Comparison of ENCODE assay signal across 8 cellular contexts in the genomic region with DNA sequence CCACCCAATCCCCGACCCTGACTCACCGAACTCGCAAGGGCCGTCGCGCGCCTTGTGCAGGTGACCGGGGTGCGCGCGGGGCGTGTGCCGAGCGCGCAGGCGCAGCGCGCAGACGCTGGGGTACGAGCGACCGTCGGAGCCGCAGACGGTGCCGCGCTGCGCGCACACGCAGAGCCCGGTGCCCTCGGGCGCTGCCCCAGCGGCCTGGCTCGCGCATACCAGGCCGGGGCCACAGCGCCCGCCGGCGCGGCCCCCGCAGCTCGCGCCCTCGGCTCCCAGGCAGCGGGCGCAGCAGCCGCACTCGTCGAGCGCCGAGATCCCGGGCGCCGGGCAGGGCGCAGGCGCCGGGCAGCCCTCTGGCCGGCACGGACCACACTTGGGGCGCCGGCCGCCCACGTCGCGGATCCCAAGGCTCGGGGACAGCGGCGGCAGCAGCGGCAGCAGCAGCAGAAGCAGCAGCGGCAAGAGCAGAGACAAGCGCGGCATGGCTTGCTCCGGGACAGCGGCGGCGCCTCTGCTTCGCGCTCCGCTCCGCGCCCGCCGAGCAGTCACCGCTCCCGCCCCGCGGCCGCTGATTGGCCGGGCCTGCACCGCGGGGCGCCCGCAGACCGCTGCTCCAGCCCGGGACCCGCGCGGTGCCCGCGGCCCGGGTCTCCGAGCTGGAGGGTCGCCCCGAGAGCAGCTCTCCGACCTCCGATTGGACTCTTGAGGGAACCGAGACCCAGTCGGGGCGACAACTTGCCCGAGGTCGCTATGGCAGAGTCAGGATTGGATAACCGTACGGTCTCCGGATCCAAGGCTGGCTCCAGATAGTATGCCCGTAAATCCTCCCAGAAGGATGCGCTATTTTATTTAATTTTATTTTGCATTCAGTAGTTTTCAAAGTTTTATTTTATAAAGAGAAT. TPM values are rescaled to one million over a fixed set of nuclear protein-coding genes. Genes with fewer than 3 reads are reported as not detected.
DNase-seq lines count a peak whose midpoint lies in the region; ATAC-seq and TF ChIP-seq lines count a peak whose summit lies in the region.

A gene with protein sequence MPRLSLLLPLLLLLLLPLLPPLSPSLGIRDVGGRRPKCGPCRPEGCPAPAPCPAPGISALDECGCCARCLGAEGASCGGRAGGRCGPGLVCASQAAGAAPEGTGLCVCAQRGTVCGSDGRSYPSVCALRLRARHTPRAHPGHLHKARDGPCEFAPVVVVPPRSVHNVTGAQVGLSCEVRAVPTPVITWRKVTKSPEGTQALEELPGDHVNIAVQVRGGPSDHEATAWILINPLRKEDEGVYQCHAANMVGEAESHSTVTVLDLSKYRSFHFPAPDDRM (minus strand): TSS at position 516 of the 905 bp plus-strand sequence. CDS start 30 bp downstream, at position 486.

- no peaks in the 10 kb centered on the region for H3K4me1 ChIP-seq in CD8-positive, alpha-beta memory T cell (ENCODE audit: insufficient read depth, low read length)
- H3K4me1 ChIP-seq in SJCRH30 (peaks cover 7% of the 10 kb centered on the region; the same call in 1 of the 2 replicates), foreskin keratinocyte (no peaks in the 10 kb centered on the region), neuronal stem cell (ENCODE audit: control insufficient read depth in 2 of 2, insufficient read depth in 1 of 2, low read depth in 1 of 2, low read length in 2 of 2) (peaks cover 24 to 33% of the 10 kb centered on the region in 2 donors)

- no peaks in the 10 kb centered on the region for H3K36me3 Mint-ChIP-seq in CD8-positive, alpha-beta memory T cell

- no peak within 1 kb of the TSS for H3K27ac ChIP-seq in CD8-positive, alpha-beta memory T cell (ENCODE audit: low read depth, low read length)
- H3K27ac ChIP-seq in SJCRH30, result no peak within 1 kb of the TSS; the same call in 1 of the 2 replicates
- H3K27ac ChIP-seq in foreskin keratinocyte, result no peak within 1 kb of the TSS
- H3K27ac ChIP-seq in neuronal stem cell (replicated peaks; ENCODE audit: low read length), result no peak within 1 kb of the TSS

- peak within 1 kb of the TSS in 4 of 7 donors; percentile 11 to 64 (median 36) for H3K4me3 Mint-ChIP-seq in CD8-positive, alpha-beta memory T cell

- H2BK12ac ChIP-seq in neuronal stem cell (ENCODE audit: low read length), result no peak within 1 kb of the TSS

- ATAC-seq in foreskin keratinocyte, result peak; percentile 67
- ATAC-seq in HG03460 (IDR thresholded peaks at IDR 0.05; ENCODE audit: unreplicated experiment), result no peak
- no peak for ATAC-seq in HG02610 (IDR thresholded peaks at IDR 0.05; ENCODE audit: unreplicated experiment)
- no peak for ATAC-seq in GM21529 (IDR thresholded peaks at IDR 0.05; ENCODE audit: unreplicated experiment)

- no peak within 1 kb of the TSS for H4K8ac ChIP-seq in neuronal stem cell (ENCODE audit: low read depth, low read length)

- H2AK5ac ChIP-seq in neuronal stem cell (ENCODE audit: low read depth, low read length), result no peak within 1 kb of the TSS

- POLR2A ChIA-PET in CD8-positive, alpha-beta memory T cell (lab: Charles Lee), result no interaction called here

- no peaks in the 10 kb centered on the region for H3K9me3 Mint-ChIP-seq in CD8-positive, alpha-beta memory T cell

- CTCF ChIA-PET in CD8-positive, alpha-beta memory T cell (lab: Charles Lee), result no interaction called here

- H2BK15ac ChIP-seq in neuronal stem cell (ENCODE audit: low read length), result peak within 1 kb of the TSS; percentile 52

- peak within 1 kb of the TSS; percentile 89 for H3K4me2 ChIP-seq in neuronal stem cell (ENCODE audit: insufficient read depth, low read length, poor library complexity, severe bottlenecking)

- H3K4ac ChIP-seq in neuronal stem cell (ENCODE audit: low read length), result no peak within 1 kb of the TSS

- H3K4me3 ChIP-seq in CD8-positive, alpha-beta memory T cell (ENCODE audit: low read length), result no peak within 1 kb of the TSS
- H3K4me3 ChIP-seq in SJCRH30 (peak within 1 kb of the TSS; percentile 70), neuronal stem cell (ENCODE audit: low read length in 2 of 2) (peak within 1 kb of the TSS; percentile 81 to 84)

- H2AFZ ChIP-seq in neuronal stem cell (ENCODE audit: low read length), result peak within 1 kb of the TSS; percentile 95

- no peaks in the 10 kb centered on the region for H3K79me1 ChIP-seq in neuronal stem cell (ENCODE audit: low read depth, low read length)

- H3K4me1 Mint-ChIP-seq in CD8-positive, alpha-beta memory T cell, result peaks cover 2 to 12% (median 6%) of the 10 kb centered on the region in 3 donors

- TF ChIP-seq CTCF in GM20000 (IDR thresholded peaks at IDR 0.05; ENCODE audit: extremely low read depth, missing control alignments) (no peak), foreskin keratinocyte (conservative IDR thresholded peaks at IDR 0.05) (no peak)

- H4K91ac ChIP-seq in neuronal stem cell (ENCODE audit: low read depth, low read length, poor library complexity), result no peak within 1 kb of the TSS

- no CpG with 5 or more reads among the region's 118 CpGs for WGBS in neuronal stem cell (ENCODE audit: extremely low coverage in 2 of 2, insufficient read length in 2 of 2, insufficient replicate concordance in 1 of 2), 2 donors

- DNase-seq in CD8-positive, alpha-beta memory T cell, result no peak
- DNase-seq in GM20000 (ENCODE audit: low spot score) (peak; percentile 62), SJCRH30 (peak in 1 of 2 experiments; percentile 40), foreskin keratinocyte (no peak), neuronal stem cell (ENCODE audit: low spot score) (peak; percentile 51)

- H3K14ac ChIP-seq in neuronal stem cell (ENCODE audit: low read length), result no peak within 1 kb of the TSS

- H3K27me3 Mint-ChIP-seq in CD8-positive, alpha-beta memory T cell, result peaks cover 27 to 55% of the 10 kb centered on the region in 2 donors

- no peak within 1 kb of the TSS for H2BK120ac ChIP-seq in neuronal stem cell (ENCODE audit: low read depth, low read length)

- no peaks in the 10 kb centered on the region for H3K27me3 ChIP-seq in CD8-positive, alpha-beta memory T cell (ENCODE audit: insufficient read depth, low read length, poor library complexity, severe bottlenecking)
- H3K27me3 ChIP-seq in SJCRH30, result no peaks in the 10 kb centered on the region
- peaks cover 72% of the 10 kb centered on the region for H3K27me3 ChIP-seq in foreskin keratinocyte
- peaks cover 0 to 17% (median 0%) of the 10 kb centered on the region in 3 experiments for H3K27me3 ChIP-seq in neuronal stem cell (ENCODE audit: control insufficient read depth in 3 of 3, insufficient read depth in 3 of 3, low read depth in 1 of 3, low read length in 3 of 3)

- no peak within 1 kb of the TSS for H2BK5ac ChIP-seq in neuronal stem cell (ENCODE audit: low read length)

- H3K9ac ChIP-seq in neuronal stem cell (ENCODE audit: low read depth, low read length, poor library complexity), result peak within 1 kb of the TSS; percentile 88

- no peak within 1 kb of the TSS for H3K23ac ChIP-seq in neuronal stem cell (ENCODE audit: low read depth, low read length, poor library complexity)

- H3K27ac Mint-ChIP-seq in CD8-positive, alpha-beta memory T cell, result no peak within 1 kb of the TSS

- peak within 1 kb of the TSS; percentile 93 for H3K18ac ChIP-seq in neuronal stem cell (ENCODE audit: low read length)

- H3K9me3 ChIP-seq in CD8-positive, alpha-beta memory T cell (ENCODE audit: low read length), result no peaks in the 10 kb centered on the region
- no peaks in the 10 kb centered on the region for H3K9me3 ChIP-seq in SJCRH30 (replicated peaks)
- H3K9me3 ChIP-seq in neuronal stem cell (replicated peaks in 1 of 2; ENCODE audit: control insufficient read depth in 2 of 2, insufficient read depth in 1 of 2, low read depth in 1 of 2, low read length in 2 of 2), result no peaks in the 10 kb centered on the region

- H3K36me3 ChIP-seq in CD8-positive, alpha-beta memory T cell (ENCODE audit: insufficient read depth, low read length), result no peaks in the 10 kb centered on the region
- H3K36me3 ChIP-seq in SJCRH30 (no peaks in the 10 kb centered on the region), neuronal stem cell (replicated peaks in 1 of 2; ENCODE audit: control insufficient read depth in 2 of 2, insufficient read depth in 2 of 2, low read length in 2 of 2) (peaks cover 0 to 16% of the 10 kb centered on the region in 2 donors)

RNA-seq across cellular contexts. Expression of the gene that starts here (rescaled TPM):
- total RNA-seq in CD8-positive, alpha-beta memory T cell, result not detected
- not detected for polyA plus RNA-seq in CD8-positive, alpha-beta memory T cell
- total RNA-seq in SJCRH30 (2014; rRNA removed; shearing (Covaris generic)), result 42.3 and 44.1 TPM in 2 replicates
- total RNA-seq in foreskin keratinocyte, result 0.46 TPM in 1 of 2 replicates, not detected in the other
- 0.20 TPM in 1 of 2 replicates, not detected in the other for polyA plus RNA-seq in foreskin keratinocyte
- polyA plus RNA-seq in neuronal stem cell (2013, experiment 1 of 2), result 21.7 TPM
- 21.3 TPM for polyA plus RNA-seq in neuronal stem cell (2013, experiment 2 of 2)

Comparison
In these comparisons a context has a peak if more than half of its experiments do, and no peak if none do; other contexts are left out.
1. RNA of the gene that starts here (total RNA-seq): 42.3 to 44.1 TPM in SJCRH30; 0.46 TPM in foreskin keratinocyte and not detected in CD8-positive, alpha-beta memory T cell; every median in the first group is over 10 times any median in the second.
2. Peak in ATAC-seq in foreskin keratinocyte; RNA of the gene not detected or under 1 TPM.
3. DNase-seq: peak in GM20000 (single experiment) and neuronal stem cell (single experiment); none in CD8-positive, alpha-beta memory T cell (0 of 5) and foreskin keratinocyte (0 of 2).